9 cellular contexts compared by ENCODE assay signal in genomic region chr14:35155962-35156361, GRCh38. TPM values are rescaled to one million over a fixed set of nuclear protein-coding genes. Genes with fewer than 3 reads are reported as not detected.
DNase-seq lines count a peak whose midpoint lies in the region; ATAC-seq lines count a peak whose summit lies in the region.
"Had no signal": no experiment of that assay in that cellular context is flagged by ENCODE, and none has a peak within 500 bp of the region (broad histone marks: within the 10 kb centered on the region; RNA-seq: fewer than 3 reads in every experiment).

No MANE protein-coding gene starts in this region.

- no peaks in the 10 kb centered on the region for H3K9me3 Mint-ChIP-seq in activated CD4-positive, alpha-beta memory T cell treated with anti-CD3 and anti-CD28 coated beads for 36 hours

- in situ Hi-C loops in HAP-1 (cut with MboI; ENCODE audit: low sequenced_read_pairs) = no loop called here

- no peak for ATAC-seq in GM18498 (IDR thresholded peaks at IDR 0.05; ENCODE audit: unreplicated experiment)
- ATAC-seq: left ventricle myocardium superior had no signal

- peaks cover 13% of the 10 kb centered on the region for H3K4me1 ChIP-seq in HAP-1

- H3K36me3 ChIP-seq in HAP-1 (replicated peaks) = 0 out of 2 replicates have a peak, but pooled peaks cover 3% of the 10 kb centered on the region

- CTCF ChIA-PET in activated CD4-positive, alpha-beta memory T cell treated with anti-CD3 and anti-CD28 coated beads for 36 hours (lab: Charles Lee) = interaction anchor here (0.9 to 1.5 kb wide), 3 partner anchors 22 to 252 kb away, joined by 3 to 4 read pairs (median 4); no protein-coding TSS in a partner anchor

- no peak overlapping the region for H3K4me3 ChIP-seq in HAP-1

- intact Hi-C loops in activated CD4-positive, alpha-beta memory T cell treated with anti-CD3 and anti-CD28 coated beads for 36 hours (cut with micrococcal nuclease) = no loop called here

- no peak overlapping the region for H3K4me3 Mint-ChIP-seq in activated CD4-positive, alpha-beta memory T cell treated with anti-CD3 and anti-CD28 coated beads for 36 hours

- no peaks in the 10 kb centered on the region for H3K27me3 ChIP-seq in HAP-1 (ENCODE audit: low read depth)

- H3K27ac Mint-ChIP-seq in activated CD4-positive, alpha-beta memory T cell treated with anti-CD3 and anti-CD28 coated beads for 36 hours = peak overlapping the region; percentile 71

- POLR2A ChIA-PET in activated CD4-positive, alpha-beta memory T cell treated with anti-CD3 and anti-CD28 coated beads for 36 hours (lab: Charles Lee) = interaction anchor here (0.8 kb wide), 1 partner anchor 260 kb away, joined by 4 read pairs; no protein-coding TSS in a partner anchor

- no peaks in the 10 kb centered on the region; the same call in 1 of the 2 replicates for H3K9me3 ChIP-seq in HAP-1

- H3K4me1 Mint-ChIP-seq in activated CD4-positive, alpha-beta memory T cell treated with anti-CD3 and anti-CD28 coated beads for 36 hours (ENCODE audit: low read depth) = peaks cover 47% of the 10 kb centered on the region

- H3K36me3 Mint-ChIP-seq in activated CD4-positive, alpha-beta memory T cell treated with anti-CD3 and anti-CD28 coated beads for 36 hours = peaks cover 24% of the 10 kb centered on the region

- DNase-seq in CD1c-positive myeloid dendritic cell (ENCODE audit: extremely low spot score) (peak; percentile 51), HAP-1 (ENCODE audit: low spot score in 2 of 2) (peak; percentile 22 to 58), iris pigment epithelial cell (ENCODE audit: low read depth) (peak; percentile 82), NCI-H82 (lab: John Stamatoyannopoulos, UW) (no peak), occipital lobe (lab: John Stamatoyannopoulos, UW) (no peak), pons (ENCODE audit: low spot score) (no peak)
- DNase-seq in activated CD4-positive, alpha-beta memory T cell treated with anti-CD3 and anti-CD28 coated beads for 36 hours = no peak
- DNase-seq: left ventricle myocardium superior had no signal

- H3K27me3 Mint-ChIP-seq in activated CD4-positive, alpha-beta memory T cell treated with anti-CD3 and anti-CD28 coated beads for 36 hours = no peaks in the 10 kb centered on the region

RNA-seq across cellular contexts. Expression of gene PRORP, which starts 33.6 kb away (rescaled TPM):
- total RNA-seq in activated CD4-positive, alpha-beta memory T cell treated with anti-CD3 and anti-CD28 coated beads for 36 hours = 10 to 100 TPM; 43.4 to 44.6 TPM
- total RNA-seq in occipital lobe = 21.7 TPM

RNA-seq across cellular contexts. Expression of gene PPP2R3C, which starts 34.2 kb away (rescaled TPM):
- 10 to 100 TPM; 48.9 to 51.8 TPM for total RNA-seq in activated CD4-positive, alpha-beta memory T cell treated with anti-CD3 and anti-CD28 coated beads for 36 hours
- 64.7 TPM for total RNA-seq in occipital lobe

Comparison
In these comparisons a context has a peak if more than half of its experiments do, and no peak if none do; other contexts are left out.
1. DNase-seq: peak in CD1c-positive myeloid dendritic cell (single experiment), HAP-1 (2 of 2) and iris pigment epithelial cell (single experiment); none in activated CD4-positive, alpha-beta memory T cell treated with anti-CD3 and anti-CD28 coated beads for 36 hours (single experiment), NCI-H82 (single experiment), occipital lobe (single experiment) and pons (single experiment).